ENCODE assay signal across 9 cellular contexts in the genomic region with DNA sequence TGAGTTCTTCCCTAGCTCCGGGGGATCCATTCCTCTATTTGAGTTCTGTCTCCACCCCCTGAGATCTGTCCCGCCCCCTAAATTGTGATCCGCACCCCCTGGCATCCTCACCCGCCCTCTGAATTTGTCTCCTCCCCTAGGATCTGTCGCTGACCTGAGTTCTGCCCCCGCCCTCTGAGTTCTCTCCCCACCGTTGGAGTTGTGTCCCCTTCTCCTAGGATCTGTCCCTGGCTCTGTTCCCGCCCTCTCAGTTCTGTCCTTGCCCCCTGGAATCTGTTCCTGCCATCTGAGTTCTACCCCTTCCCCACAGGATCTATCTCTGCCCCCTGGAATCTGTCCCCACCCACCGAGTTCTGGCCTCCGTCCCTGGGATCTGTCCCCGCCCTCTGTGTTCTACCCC. TPM values are rescaled to one million over a fixed set of nuclear protein-coding genes. Genes with fewer than 3 reads are reported as not detected.
A peak's percentile ranks its signal among the peaks of the same experiment; 100 is the strongest.
DNase-seq lines count a peak whose midpoint lies in the region; ATAC-seq, FAIRE-seq and TF ChIP-seq lines count a peak whose summit lies in the region.
"Had no signal": no experiment of that assay in that cellular context is flagged by ENCODE, and none has a peak within 500 bp of the region (broad histone marks: within the 10 kb centered on the region; RNA-seq: fewer than 3 reads in every experiment).

No MANE protein-coding gene starts in this region.

- H4K5ac ChIP-seq in H1 (ENCODE audit: insufficient read length, low read depth, low read length) = no peak overlapping the region

- H3K18ac ChIP-seq in H1 (ENCODE audit: extremely low read depth, low read length) = no peak overlapping the region; the same call in none of the 2 replicates

- H3K36me3 ChIP-seq in H1 (ENCODE audit: control insufficient read depth in 2 of 4, insufficient read depth in 4 of 4, low read length in 3 of 4) (peaks cover 5 to 9% (median 7%) of the 10 kb centered on the region in 4 experiments; a peak in 6 of 8 replicates), psoas muscle (ENCODE audit: insufficient read depth in 1 of 2, low read depth in 1 of 2) (peaks cover 0 to 14% of the 10 kb centered on the region in 2 donors)

- POLR2A ChIA-PET in H1 (lab: Charles Lee; ENCODE audit: partially characterized antibody) = interaction anchor here (1.0 to 4.1 kb wide), 7 partner anchors 8 to 235 kb away, joined by 3 to 13 read pairs (median 3); a partner anchor contains a TSS

- peak overlapping the region; percentile 53 to 73 for H3K4me2 ChIP-seq in H1 (ENCODE audit: insufficient read depth in 1 of 2, low read depth in 2 of 2, low read length in 2 of 2)

- no peak overlapping the region for H3K14ac ChIP-seq in H1 (ENCODE audit: insufficient read length)

- H3K79me2 ChIP-seq in H1 (ENCODE audit: control insufficient read depth in 1 of 2, insufficient read depth in 2 of 2, low read length in 2 of 2) = no peaks in the 10 kb centered on the region

- no peaks in the 10 kb centered on the region for H3K79me1 ChIP-seq in H1 (ENCODE audit: low read depth, low read length)

- H4K91ac ChIP-seq in H1 (replicated peaks; ENCODE audit: insufficient read length, low read length) = no peak overlapping the region

- ATAC-seq in psoas muscle (no peak), HG02981 (IDR thresholded peaks at IDR 0.05; ENCODE audit: unreplicated experiment) (no peak), HG03280 (IDR thresholded peaks at IDR 0.05; ENCODE audit: unreplicated experiment) (no peak), GM19463 (IDR thresholded peaks at IDR 0.05; ENCODE audit: unreplicated experiment) (no peak)

- peak; percentile 65 for DNase-seq in Daoy (ENCODE audit: low read depth)
- DNase-seq in NCI-H2196 treated with DMSO at 0.1 percent for 48 hours (lab: John Stamatoyannopoulos, UW; ENCODE audit: unreplicated experiment) = peak; percentile 55
- no peak for DNase-seq in H1 (ENCODE audit: low read depth in 1 of 2, low spot score in 2 of 2)
- DNase-seq in psoas muscle = peak; percentile 66 to 80
- DNase-seq in foreskin fibroblast = no peak

- TF ChIP-seq POLR2A in H1 (IDR thresholded peaks at IDR 0.05; ENCODE audit: control extremely low read depth in 1 of 2, low read depth in 2 of 2, low read length in 2 of 2) = no peak

- H3K27ac ChIP-seq in H1 (ENCODE audit: low read depth, low read length) = no peak overlapping the region
- H3K27ac ChIP-seq in psoas muscle = no peak overlapping the region

- H3K27me3 ChIP-seq in H1 (replicated peaks in 1 of 4; ENCODE audit: control insufficient read depth in 3 of 4, extremely low read depth in 1 of 4, insufficient read depth in 3 of 4, low read length in 3 of 4) = peaks cover 20 to 37% (median 35%) of the 10 kb centered on the region in 4 experiments
- H3K27me3 ChIP-seq in psoas muscle (ENCODE audit: insufficient read depth in 3 of 3, low read length in 2 of 3) = peaks cover 0 to 45% (median 24%) of the 10 kb centered on the region in 3 donors

- H3K4me1 ChIP-seq in H1 (replicated peaks in 1 of 4; ENCODE audit: control insufficient read depth in 3 of 4, insufficient read depth in 4 of 4, low read length in 3 of 4) (peaks cover 0 to 7% (median 4%) of the 10 kb centered on the region in 4 experiments; a peak in 4 of 7 replicates), psoas muscle (no peaks in the 10 kb centered on the region)

- peak overlapping the region; percentile 55; the same call in 1 of the 2 replicates for H2BK5ac ChIP-seq in H1 (ENCODE audit: low read depth, low read length)

- WGBS in H1 (ENCODE audit: extremely low coverage in 1 of 2, insufficient coverage in 1 of 2, insufficient read length in 1 of 2, insufficient replicate concordance in 2 of 2, low coverage in 1 of 2, low lambda C conversion rate in 2 of 2, missing lambda C conversion rate in 1 of 2), 2 experiments = 0% methylated on average over 6 of the region's 11 CpGs; no CpG with 5 or more reads in 1 of the 2 experiments
- 3 to 4% (median 4%) methylated on average over 11 of the region's 11 CpGs for WGBS in psoas muscle, 3 donors

- H3K4me3 ChIP-seq in H1 (ENCODE audit: extremely low read depth in 1 of 4, insufficient read depth in 2 of 4, low read depth in 3 of 4, low read length in 4 of 4) = peak overlapping the region; percentile 36 to 57 (median 44); a peak in 6 of 8 replicates
- H3K4me3 ChIP-seq in psoas muscle = peak overlapping the region; percentile 77
- H3K4me3 ChIP-seq in foreskin fibroblast (ENCODE audit: low read depth in 1 of 2, low read length in 2 of 2) = peak overlapping the region in 1 of 2 donors; percentile 47

- intact Hi-C loops in psoas muscle (cut with DNase I) = loop anchor here (2.0 to 5.0 kb wide), 2 partner anchors 50 to 215 kb away; no protein-coding TSS in a partner anchor

- no peak overlapping the region for H3K4ac ChIP-seq in H1 (replicated peaks; ENCODE audit: insufficient read length, low read depth, low read length)

- H2AK5ac ChIP-seq in H1 (ENCODE audit: low read depth, low read length) = no peak overlapping the region

- H3K23ac ChIP-seq in H1 (ENCODE audit: insufficient read length) = no peak overlapping the region

- TF ChIP-seq EP300 in H1 (IDR thresholded peaks at IDR 0.05; ENCODE audit: borderline replicate concordance in 1 of 2, low read depth in 2 of 2, low read length in 2 of 2) = no peak

- FAIRE-seq in H1 (lab: Jason Lieb, UNC) = peak; percentile 68

- H2BK15ac ChIP-seq in H1 (ENCODE audit: low read length) = no peak overlapping the region

- CTCF ChIA-PET in H1 (lab: Charles Lee; ENCODE audit: partially characterized antibody) = interaction anchor here (0.9 to 7.9 kb wide), 14 partner anchors 12 to 716 kb away, joined by 3 to 88 read pairs (median 4); a partner anchor contains a TSS

- peaks cover 18% of the 10 kb centered on the region; the same call in 1 of the 2 replicates for H3K23me2 ChIP-seq in H1 (ENCODE audit: low read depth, low read length)

- H3K9me3 ChIP-seq in H1 (ENCODE audit: insufficient read depth in 2 of 2, low read depth in 1 of 2, low read length in 1 of 2) = no peaks in the 10 kb centered on the region
- H3K9me3 ChIP-seq in psoas muscle = no peaks in the 10 kb centered on the region

- no peak overlapping the region for H2BK20ac ChIP-seq in H1 (ENCODE audit: low read length)

- H4K8ac ChIP-seq in H1 (ENCODE audit: extremely low read depth, insufficient read depth, low read length) = no peak overlapping the region

- no peak overlapping the region for H3K56ac ChIP-seq in H1 (replicated peaks; ENCODE audit: insufficient read length, low read depth, low read length)

- peaks cover 3 to 6% of the 10 kb centered on the region in 2 experiments for H4K20me1 ChIP-seq in H1 (replicated peaks in 1 of 2; ENCODE audit: control insufficient read depth in 1 of 2, insufficient read depth in 2 of 2, low read length in 2 of 2)

- H2BK12ac ChIP-seq in H1 (ENCODE audit: low read depth, low read length) = peak overlapping the region; percentile 63; the same call in 1 of the 2 replicates

- H2BK120ac ChIP-seq in H1 (replicated peaks; ENCODE audit: low read depth, low read length) = no peak overlapping the region

- peak overlapping the region; percentile 95; the same call in 1 of the 2 replicates for H2AFZ ChIP-seq in H1 (ENCODE audit: low read length)

- no peak for TF ChIP-seq RAD21 in H1 (IDR thresholded peaks at IDR 0.05 in 1 of 2, conservative IDR thresholded peaks at IDR 0.05 in 1 of 2; ENCODE audit: low read depth in 2 of 2, low read length in 2 of 2)

- 0 out of 7 replicates have a peak overlapping the region, but pooled peaks of 1 of the 4 experiments have one; percentile 13 for H3K9ac ChIP-seq in H1 (replicated peaks in 1 of 4; ENCODE audit: extremely low read depth in 1 of 4, low read depth in 3 of 4, low read length in 3 of 4)

- no peak; a peak in 1 of 4 replicates for TF ChIP-seq CTCF in H1 (IDR thresholded peaks at IDR 0.05; ENCODE audit: control extremely low read depth in 1 of 3, insufficient read depth in 1 of 3, low read depth in 1 of 3, low read length in 3 of 3)
- TF ChIP-seq CTCF in psoas muscle (IDR thresholded peaks at IDR 0.05) = no peak
- no peak for TF ChIP-seq CTCF in foreskin fibroblast (IDR thresholded peaks at IDR 0.05; ENCODE audit: low read depth, low read length)

RNA-seq across cellular contexts. Expression of a gene that starts 1.0 kb away (rescaled TPM):
- not detected in 2 replicates for total RNA-seq in Daoy (2014; rRNA removed; shearing (Covaris generic))
- 2.3 and 3.0 TPM in 2 replicates for total RNA-seq in H1 (2021; fragmentation: NEBNext Ultra II Directional; extraction: Animal tissue kit (Norgen Biotek cat#: 25700))
- polyA plus RNA-seq in H1 (2011; rRNA removed) (2.7 and 4.7 TPM in 2 replicates), psoas muscle (under 1 TPM; 0.55 to 0.79 (median 0.59) TPM)
- polyA plus RNA-seq in H1 (2011; cell fraction: cytosol; rRNA removed) = 2.8 TPM
- 4.6 TPM for polyA plus RNA-seq in H1 (2011; cell fraction: nucleus; rRNA removed)
- 1.8 to 2.6 TPM (median 2.5 TPM) in 4 replicates for polyA plus RNA-seq in H1 (2012, experiment 1 of 2)
- polyA plus RNA-seq in H1 (2012, experiment 2 of 2) = 1.9 TPM
- polyA plus RNA-seq in H1 (2013, experiment 1 of 2) = 3.2 TPM
- 3.5 TPM for polyA plus RNA-seq in H1 (2013, experiment 2 of 2)
- polyA minus RNA-seq in H1 (2011; rRNA and poly(A)+ RNA removed) = 1.1 and 1.7 TPM in 2 replicates
- polyA minus RNA-seq in H1 (2011; cell fraction: cytosol; rRNA and poly(A)+ RNA removed) = 2.6 TPM
- polyA minus RNA-seq in H1 (2011; cell fraction: nucleus; rRNA and poly(A)+ RNA removed) = 3.5 TPM
- total RNA-seq in psoas muscle = 1 to 10 TPM in 1 of 4 donors, under 1 TPM in 3; 0.42 to 1.8 (median 0.82) TPM
- total RNA-seq: NCI-H460 had no signal

RNA-seq across cellular contexts. Expression of a gene that starts 9.3 kb away (rescaled TPM):
- total RNA-seq in Daoy (2014; rRNA removed; shearing (Covaris generic)) = 146 and 200 TPM in 2 replicates
- 146 and 155 TPM in 2 replicates for total RNA-seq in H1 (2021; fragmentation: NEBNext Ultra II Directional; extraction: Animal tissue kit (Norgen Biotek cat#: 25700))
- polyA plus RNA-seq in H1 (2011; rRNA removed) = 195 and 220 TPM in 2 replicates
- polyA plus RNA-seq in H1 (2011; cell fraction: cytosol; rRNA removed) = 231 TPM
- polyA plus RNA-seq in H1 (2011; cell fraction: nucleus; rRNA removed) = 195 TPM
- polyA plus RNA-seq in H1 (2012, experiment 1 of 2) = 192 to 228 TPM (median 222 TPM) in 4 replicates
- 206 TPM for polyA plus RNA-seq in H1 (2012, experiment 2 of 2)
- polyA plus RNA-seq in H1 (2013, experiment 1 of 2) = 148 TPM
- polyA plus RNA-seq in H1 (2013, experiment 2 of 2) = 146 TPM
- polyA minus RNA-seq in H1 (2011; rRNA and poly(A)+ RNA removed) = 107 and 108 TPM in 2 replicates
- 65.8 TPM for polyA minus RNA-seq in H1 (2011; cell fraction: cytosol; rRNA and poly(A)+ RNA removed)
- polyA minus RNA-seq in H1 (2011; cell fraction: nucleus; rRNA and poly(A)+ RNA removed) = 63.0 TPM
- 10 to 100 TPM; 37.2 to 60.1 (median 43.1) TPM for total RNA-seq in psoas muscle
- polyA plus RNA-seq in psoas muscle = 10 to 100 TPM; 46.4 to 69.8 (median 52.2) TPM

RNA-seq across cellular contexts. Expression of a gene that starts 10.7 kb away (rescaled TPM):
- 50.5 and 86.2 TPM in 2 replicates for total RNA-seq in Daoy (2014; rRNA removed; shearing (Covaris generic))
- 32.7 and 34.3 TPM in 2 replicates for total RNA-seq in H1 (2021; fragmentation: NEBNext Ultra II Directional; extraction: Animal tissue kit (Norgen Biotek cat#: 25700))
- polyA plus RNA-seq in H1 (2011; rRNA removed) = 30.5 and 54.8 TPM in 2 replicates
- polyA plus RNA-seq in H1 (2011; cell fraction: cytosol; rRNA removed) = 32.1 TPM
- 81.6 TPM for polyA plus RNA-seq in H1 (2011; cell fraction: nucleus; rRNA removed)
- 26.2 to 40.1 TPM (median 35.4 TPM) in 4 replicates for polyA plus RNA-seq in H1 (2012, experiment 1 of 2)
- 25.7 TPM for polyA plus RNA-seq in H1 (2012, experiment 2 of 2)
- polyA plus RNA-seq in H1 (2013, experiment 1 of 2) = 19.9 TPM
- 18.5 TPM for polyA plus RNA-seq in H1 (2013, experiment 2 of 2)
- 13.9 and 18.1 TPM in 2 replicates for polyA minus RNA-seq in H1 (2011; rRNA and poly(A)+ RNA removed)
- 25.7 TPM for polyA minus RNA-seq in H1 (2011; cell fraction: cytosol; rRNA and poly(A)+ RNA removed)
- 21.3 TPM for polyA minus RNA-seq in H1 (2011; cell fraction: nucleus; rRNA and poly(A)+ RNA removed)
- 10 to 100 TPM in 1 of 4 donors, 1 to 10 TPM in 3; 6.5 to 11.1 (median 7.7) TPM for total RNA-seq in psoas muscle
- polyA plus RNA-seq in psoas muscle = 10 to 100 TPM in 1 of 3 donors, 1 to 10 TPM in 2; 3.6 to 12.9 (median 5.7) TPM

RNA-seq across cellular contexts. Expression of a gene that starts 17.2 kb away (rescaled TPM):
- not detected in 2 replicates for total RNA-seq in Daoy (2014; rRNA removed; shearing (Covaris generic))
- 0.93 and 1.1 TPM in 2 replicates for total RNA-seq in H1 (2021; fragmentation: NEBNext Ultra II Directional; extraction: Animal tissue kit (Norgen Biotek cat#: 25700))
- 0.68 and 1.2 TPM in 2 replicates for polyA plus RNA-seq in H1 (2011; rRNA removed)
- 0.47 TPM for polyA plus RNA-seq in H1 (2011; cell fraction: cytosol; rRNA removed)
- polyA plus RNA-seq in H1 (2011; cell fraction: nucleus; rRNA removed) = 1.5 TPM
- polyA plus RNA-seq in H1 (2012, experiment 1 of 2) = 1.2 to 2.3 TPM (median 1.7 TPM) in 4 replicates
- polyA plus RNA-seq in H1 (2012, experiment 2 of 2) = 1.1 TPM
- 3.5 TPM for polyA plus RNA-seq in H1 (2013, experiment 1 of 2)
- polyA plus RNA-seq in H1 (2013, experiment 2 of 2) = 2.8 TPM
- polyA minus RNA-seq in H1 (2011; rRNA and poly(A)+ RNA removed) = 0.19 TPM in 1 of 2 replicates, not detected in the other
- polyA minus RNA-seq in H1 (2011; cell fraction: cytosol; rRNA and poly(A)+ RNA removed) = not detected
- 0.70 TPM for polyA minus RNA-seq in H1 (2011; cell fraction: nucleus; rRNA and poly(A)+ RNA removed)
- not detected for total RNA-seq in psoas muscle
- under 1 TPM in 1 of 3 donors, not detected in 2; 0.33 TPM for polyA plus RNA-seq in psoas muscle
- total RNA-seq: NCI-H460 had no signal

RNA-seq across cellular contexts. Expression of a gene that starts 19.1 kb away (rescaled TPM):
- not detected in 2 replicates for total RNA-seq in Daoy (2014; rRNA removed; shearing (Covaris generic))
- 0.82 TPM in 1 of 2 replicates, not detected in the other for total RNA-seq in H1 (2021; fragmentation: NEBNext Ultra II Directional; extraction: Animal tissue kit (Norgen Biotek cat#: 25700))
- polyA plus RNA-seq in H1 (2011; rRNA removed) (0.50 TPM in 1 of 2 replicates, not detected in the other), psoas muscle (not detected)
- polyA plus RNA-seq in H1 (2011; cell fraction: cytosol; rRNA removed) = 0.41 TPM
- polyA plus RNA-seq in H1 (2011; cell fraction: nucleus; rRNA removed) = 0.40 TPM
- 0.63 to 0.70 TPM in 2 of 4 replicates, not detected in the others for polyA plus RNA-seq in H1 (2012, experiment 1 of 2)
- polyA plus RNA-seq in H1 (2012, experiment 2 of 2) = not detected
- polyA plus RNA-seq in H1 (2013, experiment 1 of 2) = 0.81 TPM
- 0.83 TPM for polyA plus RNA-seq in H1 (2013, experiment 2 of 2)
- polyA minus RNA-seq in H1 (2011; rRNA and poly(A)+ RNA removed) = not detected in 2 replicates
- not detected for polyA minus RNA-seq in H1 (2011; cell fraction: cytosol; rRNA and poly(A)+ RNA removed)
- polyA minus RNA-seq in H1 (2011; cell fraction: nucleus; rRNA and poly(A)+ RNA removed) = not detected
- total RNA-seq in psoas muscle = not detected
- total RNA-seq: NCI-H460 had no signal

Comparison
In these comparisons a context has a peak if more than half of its experiments do, and no peak if none do; other contexts are left out.
1. DNase-seq: peak in Daoy (single experiment), NCI-H2196 treated with DMSO at 0.1 percent for 48 hours (single experiment) and psoas muscle (2 of 2); none in H1 (0 of 2) and foreskin fibroblast (0 of 2).